13 cellular contexts compared by ENCODE assay signal in the genomic region with DNA sequence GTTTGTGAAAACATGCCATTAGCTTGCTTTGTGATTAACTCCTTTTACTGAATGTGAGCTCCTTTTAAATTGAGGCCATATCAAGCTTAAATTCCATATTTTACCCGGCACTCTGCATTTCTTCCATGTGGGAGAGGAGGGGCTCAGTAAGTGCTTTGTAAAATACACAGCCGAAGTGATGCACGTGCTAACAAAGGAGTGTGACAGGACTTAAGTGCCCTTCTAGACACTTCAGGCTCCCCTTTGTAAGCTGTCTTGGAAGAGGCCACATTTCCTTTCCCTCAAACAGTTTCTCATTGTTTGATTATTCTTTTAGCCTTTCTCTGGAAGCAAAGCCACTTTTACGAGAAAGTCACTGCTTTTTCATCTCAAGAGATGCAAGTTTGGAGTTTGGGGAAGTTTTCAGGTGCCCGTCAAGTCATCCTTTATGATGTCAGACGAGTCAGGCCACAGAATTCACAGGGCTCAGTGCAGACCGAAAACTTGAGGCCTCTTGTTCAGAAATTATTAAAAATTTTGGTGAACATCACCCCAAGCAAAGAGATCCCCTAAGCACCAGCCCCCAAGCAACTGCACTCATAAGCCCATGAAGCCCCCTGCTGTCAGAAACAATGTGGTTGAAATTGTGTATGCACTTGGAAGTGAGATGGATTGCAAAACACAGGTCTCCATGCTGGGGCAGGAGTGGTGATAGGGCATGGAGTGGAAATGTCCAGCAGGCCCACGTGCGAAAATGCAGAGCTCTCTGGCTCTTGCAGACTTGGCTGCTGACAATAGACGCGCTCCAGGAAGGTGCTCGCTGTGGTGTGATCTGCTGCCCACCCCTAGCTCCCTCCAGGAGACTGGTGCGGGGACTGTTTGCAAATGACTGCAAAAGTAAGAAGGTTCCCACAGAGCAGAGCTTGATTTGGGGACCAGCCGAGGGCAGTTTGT. TPM values are rescaled to one million over a fixed set of nuclear protein-coding genes. Genes with fewer than 3 reads are reported as not detected.
DNase-seq lines count a peak whose midpoint lies in the region; ATAC-seq and TF ChIP-seq lines count a peak whose summit lies in the region.
"Had no signal": no experiment of that assay in that cellular context is flagged by ENCODE, and none has a peak within 500 bp of the region (broad histone marks: within the 10 kb centered on the region; RNA-seq: fewer than 3 reads in every experiment).

No MANE protein-coding gene starts in this region.

- TF ChIP-seq CTCF in OCI-LY1 (IDR thresholded peaks at IDR 0.05; ENCODE audit: low read length), result peak; percentile 62

- H3K27me3 Mint-ChIP-seq in activated CD4-positive, alpha-beta T cell treated with anti-CD3 and anti-CD28 coated beads, Interleukin-2, amount 10 ng/mL, durations not matched to agents 7 days and 5 days, result no peaks in the 10 kb centered on the region
- no peaks in the 10 kb centered on the region for H3K27me3 Mint-ChIP-seq in stimulated activated memory B cell treated with anti-CD40 and anti-IgM and Interleukin-4, amounts not matched to agents 10 μg/mL and 1 μg/mL and 100 μg/mL, for 72 hours

- H3K4me3 Mint-ChIP-seq in activated CD4-positive, alpha-beta T cell treated with anti-CD3 and anti-CD28 coated beads, Interleukin-2, amount 10 ng/mL, durations not matched to agents 7 days and 5 days, result peak overlapping the region; percentile 97
- peak overlapping the region; percentile 94 for H3K4me3 Mint-ChIP-seq in stimulated activated memory B cell treated with anti-CD40 and anti-IgM and Interleukin-4, amounts not matched to agents 10 μg/mL and 1 μg/mL and 100 μg/mL, for 72 hours

- CTCF ChIA-PET in activated CD4-positive, alpha-beta T cell treated with anti-CD3 and anti-CD28 coated beads, Interleukin-2, amount 10 ng/mL, durations not matched to agents 7 days and 5 days (lab: Charles Lee), result interaction anchor here (0.8 to 19.7 kb wide), 9 partner anchors 9 to 107 kb away, joined by 3 to 200 read pairs (median 3); partner anchors contain the start of gene IKZF1

- POLR2A ChIA-PET in activated CD4-positive, alpha-beta T cell treated with anti-CD3 and anti-CD28 coated beads, Interleukin-2, amount 10 ng/mL, durations not matched to agents 7 days and 5 days (lab: Charles Lee), result interaction anchor here (0.9 to 1.4 kb wide), 6 partner anchors 9 to 37 kb away, joined by 3 to 10 read pairs (median 4); no protein-coding TSS in a partner anchor

- H3K4me3 ChIP-seq in OCI-LY1 (ENCODE audit: low read depth, low read length, poor library complexity, severe bottlenecking), result peak overlapping the region; percentile 74
- H3K4me3 ChIP-seq in duodenal mucosa (ENCODE audit: low read depth in 1 of 2, low read length in 2 of 2), result peak overlapping the region; percentile 0 to 23

- H3K9ac ChIP-seq in OCI-LY1 (ENCODE audit: low read length) (peak overlapping the region; percentile 66), duodenal mucosa (ENCODE audit: low read depth in 1 of 2, low read length in 2 of 2) (peak overlapping the region; percentile 15 to 43)
- H3K9ac ChIP-seq: SK-N-SH had no signal

- peaks cover 99% of the 10 kb centered on the region for H3K79me2 ChIP-seq in OCI-LY1 (ENCODE audit: insufficient read depth, low read length)

- H3K36me3 ChIP-seq in OCI-LY1 (ENCODE audit: insufficient read depth, low read length) (peaks cover 84% of the 10 kb centered on the region), duodenal mucosa (ENCODE audit: control insufficient read depth in 1 of 2, insufficient read depth in 2 of 2, low read length in 2 of 2) (no peaks in the 10 kb centered on the region)

- H3K9me2 ChIP-seq in OCI-LY1 (ENCODE audit: low read depth, low read length), result no peaks in the 10 kb centered on the region
- H3K9me2 ChIP-seq: SK-N-SH had no signal

- H3K4me1 ChIP-seq in OCI-LY1 (ENCODE audit: insufficient read depth, low read length, severe bottlenecking), result peaks cover 85% of the 10 kb centered on the region
- H3K4me1 ChIP-seq in duodenal mucosa (ENCODE audit: control insufficient read depth in 1 of 2, insufficient read depth in 2 of 2, low read length in 2 of 2), result peaks cover 9 to 21% of the 10 kb centered on the region in 2 donors
- H3K4me1 ChIP-seq: foreskin keratinocyte had no signal

- H3K27ac ChIP-seq in OCI-LY1 (ENCODE audit: low read depth, low read length, poor library complexity, severe bottlenecking), result peak overlapping the region; percentile 75
- no peak overlapping the region for H3K27ac ChIP-seq in duodenal mucosa (ENCODE audit: low read depth, low read length)
- H3K27ac ChIP-seq: foreskin keratinocyte had no signal

- H3K4me1 Mint-ChIP-seq in activated CD4-positive, alpha-beta T cell treated with anti-CD3 and anti-CD28 coated beads, Interleukin-2, amount 10 ng/mL, durations not matched to agents 7 days and 5 days, result peaks cover 89% of the 10 kb centered on the region
- H3K4me1 Mint-ChIP-seq in stimulated activated memory B cell treated with anti-CD40 and anti-IgM and Interleukin-4, amounts not matched to agents 10 μg/mL and 1 μg/mL and 100 μg/mL, for 72 hours, result peaks cover 99% of the 10 kb centered on the region

- DNase-seq in activated CD4-positive, alpha-beta T cell treated with anti-CD3 and anti-CD28 coated beads, Interleukin-2, amount 10 ng/mL, durations not matched to agents 7 days and 5 days, result no peak
- DNase-seq in activated CD4-positive, alpha-beta T cell treated with anti-CD3 and anti-CD28 coated beads for 1 hour, result no peak
- DNase-seq in activated gamma-delta T cell treated with Interleukin-2 at 50 U/mL for 16 hours, result no peak
- DNase-seq: ACHN, foreskin keratinocyte, NCI-H2171 treated with DMSO at 0.1 percent for 48 hours, retina, SK-N-SH had no signal

- peak overlapping the region; percentile 100 for H3K27ac Mint-ChIP-seq in activated CD4-positive, alpha-beta T cell treated with anti-CD3 and anti-CD28 coated beads, Interleukin-2, amount 10 ng/mL, durations not matched to agents 7 days and 5 days
- peak overlapping the region; percentile 88 for H3K27ac Mint-ChIP-seq in stimulated activated memory B cell treated with anti-CD40 and anti-IgM and Interleukin-4, amounts not matched to agents 10 μg/mL and 1 μg/mL and 100 μg/mL, for 72 hours

- ATAC-seq in stimulated activated memory B cell treated with anti-CD40 and anti-IgM and Interleukin-4, amounts not matched to agents 10 μg/mL and 1 μg/mL and 100 μg/mL, for 72 hours, result no peak
- ATAC-seq in HG03457 (IDR thresholded peaks at IDR 0.05; ENCODE audit: unreplicated experiment), result no peak
- ATAC-seq in GM19397 (IDR thresholded peaks at IDR 0.05; ENCODE audit: unreplicated experiment), result no peak
- ATAC-seq: foreskin keratinocyte had no signal

- no peaks in the 10 kb centered on the region for H3F3A ChIP-seq in OCI-LY1 (ENCODE audit: insufficient read depth, low read length)

- H3K4me2 ChIP-seq in OCI-LY1 (ENCODE audit: low read length), result peak overlapping the region; percentile 81
- H3K4me2 ChIP-seq: SK-N-SH had no signal

- H3K36me3 Mint-ChIP-seq in activated CD4-positive, alpha-beta T cell treated with anti-CD3 and anti-CD28 coated beads, Interleukin-2, amount 10 ng/mL, durations not matched to agents 7 days and 5 days (ENCODE audit: low read depth), result peaks cover 90% of the 10 kb centered on the region
- peaks cover 37% of the 10 kb centered on the region for H3K36me3 Mint-ChIP-seq in stimulated activated memory B cell treated with anti-CD40 and anti-IgM and Interleukin-4, amounts not matched to agents 10 μg/mL and 1 μg/mL and 100 μg/mL, for 72 hours

- H4K20me1 ChIP-seq in OCI-LY1 (ENCODE audit: insufficient read depth, low read length), result peaks cover 4% of the 10 kb centered on the region

- H3K9me3 Mint-ChIP-seq in activated CD4-positive, alpha-beta T cell treated with anti-CD3 and anti-CD28 coated beads, Interleukin-2, amount 10 ng/mL, durations not matched to agents 7 days and 5 days, result no peaks in the 10 kb centered on the region
- no peaks in the 10 kb centered on the region for H3K9me3 Mint-ChIP-seq in stimulated activated memory B cell treated with anti-CD40 and anti-IgM and Interleukin-4, amounts not matched to agents 10 μg/mL and 1 μg/mL and 100 μg/mL, for 72 hours

- H3K27me3 ChIP-seq in OCI-LY1 (ENCODE audit: insufficient read depth, low read length), result no peaks in the 10 kb centered on the region
- H3K27me3 ChIP-seq in duodenal mucosa (ENCODE audit: control insufficient read depth in 1 of 2, insufficient read depth in 2 of 2, low read length in 2 of 2), result no peaks in the 10 kb centered on the region

- no peak overlapping the region for H2AFZ ChIP-seq in OCI-LY1 (ENCODE audit: low read length)

- H3K9me3 ChIP-seq in OCI-LY1 (ENCODE audit: low read length) (no peaks in the 10 kb centered on the region), duodenal mucosa (ENCODE audit: control insufficient read depth in 1 of 2, low read length in 2 of 2) (no peaks in the 10 kb centered on the region)

RNA-seq across cellular contexts. Expression of gene IKZF1, which starts 11.5 kb away (rescaled TPM):
- 100 to 1,000 TPM; 379 to 406 TPM for total RNA-seq in activated CD4-positive, alpha-beta T cell treated with anti-CD3 and anti-CD28 coated beads, Interleukin-2, amount 10 ng/mL, durations not matched to agents 7 days and 5 days
- total RNA-seq: foreskin keratinocyte had no signal
